In the genomic region with DNA sequence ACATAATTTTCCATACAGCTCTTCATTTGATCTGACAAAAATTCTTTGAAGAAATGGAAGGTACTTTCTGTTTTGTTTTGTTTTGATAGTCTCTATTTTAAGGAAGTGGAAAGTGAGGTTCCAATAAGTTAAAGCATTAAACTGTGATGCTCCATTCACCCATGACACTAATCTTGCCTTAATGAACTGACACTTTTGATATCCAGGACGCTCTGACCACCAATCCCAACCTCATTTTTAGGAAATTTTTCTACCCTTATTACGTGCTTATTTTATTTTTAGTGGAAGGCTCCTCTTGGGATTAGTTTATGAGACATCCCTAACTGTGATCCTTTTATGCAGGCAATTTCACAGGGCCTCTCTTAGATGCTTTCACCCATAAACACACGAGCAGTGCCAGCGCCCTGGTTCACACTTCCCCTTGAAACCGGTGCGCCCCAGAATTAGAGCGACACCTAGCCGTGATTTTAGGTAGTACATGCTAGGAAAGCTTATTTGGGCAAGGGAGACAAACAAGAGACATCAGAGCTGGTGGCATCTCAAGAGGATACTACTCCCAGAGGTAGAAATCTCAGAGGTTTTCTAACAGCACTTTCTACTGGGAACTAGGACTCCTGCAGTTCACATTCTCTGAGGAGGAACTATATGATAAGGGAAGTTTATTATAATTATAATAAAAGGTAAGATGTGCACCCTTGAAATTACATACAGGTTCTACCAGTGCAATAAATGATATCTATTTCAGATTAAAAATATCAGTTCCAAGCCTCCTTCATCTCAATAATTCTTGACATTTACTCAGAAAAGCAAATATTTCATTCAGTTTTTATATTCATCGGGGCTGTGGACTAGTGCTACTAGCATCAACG, we compare ENCODE assay signal across 8 cellular contexts.
DNase-seq lines count a peak whose midpoint lies in the region; ATAC-seq lines count a peak whose summit lies in the region.

No MANE protein-coding gene starts in this region.

- peak; percentile 42 to 87 (median 74) for DNase-seq in NCI-H1417 (lab: John Stamatoyannopoulos, UW)
- DNase-seq in NCI-H1417 treated with DMSO at 0.1 percent for 48 hours (lab: John Stamatoyannopoulos, UW) = no peak
- peak; percentile 78 for DNase-seq in NCI-H1436 (lab: John Stamatoyannopoulos, UW)
- peak in 4 of 5 experiments; percentile 21 to 80 (median 48) for DNase-seq in T-helper 2 cell
- peak in 50 of 58 donors; percentile 3 to 73 (median 41) for DNase-seq in anterior cingulate cortex (lab: John Stamatoyannopoulos, UW)
- DNase-seq in hepatic stellate cell (ENCODE audit: low spot score) = peak; percentile 36
- DNase-seq in skeletal muscle cell (ENCODE audit: low read depth) = peak; percentile 44

- no peak overlapping the region for H3K4me3 ChIP-seq in skeletal muscle cell (ENCODE audit: low read depth, low read length)

- ATAC-seq in HG02840 (IDR thresholded peaks at IDR 0.05; ENCODE audit: low FRiP score, unreplicated experiment) = peak; percentile 39
